In the genomic region with DNA sequence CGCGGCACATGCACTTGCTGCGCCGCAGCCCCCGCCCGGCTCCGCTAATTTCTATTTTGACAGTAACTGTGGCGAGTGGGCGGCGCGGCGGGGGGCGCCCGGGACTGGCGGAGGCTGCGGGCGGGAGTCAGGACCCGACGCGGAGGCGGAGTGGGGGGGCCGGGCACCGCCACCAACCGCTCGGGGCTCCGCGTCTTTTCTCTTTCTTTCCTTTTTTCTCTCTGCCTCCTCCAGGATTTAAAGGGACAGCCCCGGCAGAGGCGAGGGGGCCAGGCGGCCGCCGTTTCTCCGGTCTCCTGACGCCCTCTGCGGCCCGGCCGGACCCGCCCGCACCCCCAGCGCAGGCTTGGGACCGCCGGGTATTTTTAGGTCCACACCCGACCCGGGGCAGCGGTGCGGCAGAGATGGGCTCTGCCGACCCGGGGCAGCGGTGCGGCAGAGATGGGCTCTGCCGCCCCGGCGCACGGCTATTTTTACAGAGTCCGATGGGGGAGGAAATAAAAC, we compare ENCODE assay signal across 8 cellular contexts. TPM values are rescaled to one million over a fixed set of nuclear protein-coding genes. Genes with fewer than 3 reads are reported as not detected.
A peak's percentile ranks its signal among the peaks of the same experiment; 100 is the strongest.
DNase-seq lines count a peak whose midpoint lies in the region; ATAC-seq, FAIRE-seq and TF ChIP-seq lines count a peak whose summit lies in the region.

No MANE protein-coding gene starts in this region.

- no peaks in the 10 kb centered on the region for H3K36me3 Mint-ChIP-seq in T-cell

- peaks cover 2% of the 10 kb centered on the region for H3K9me1 ChIP-seq in endothelial cell of umbilical vein (replicated peaks; ENCODE audit: control insufficient read depth, extremely low read depth, insufficient read depth, low read length)

- H4K20me1 ChIP-seq in endothelial cell of umbilical vein (replicated peaks; ENCODE audit: control insufficient read depth, extremely low read depth, insufficient read depth, low read length): no peaks in the 10 kb centered on the region

- intact Hi-C loops in endothelial cell of umbilical vein (cut with micrococcal nuclease): loop anchor here (1.0 to 10.0 kb wide), 2 partner anchors 37 to 245 kb away; no protein-coding TSS in a partner anchor

- DNase-seq in ELR (ENCODE audit: low read depth): peak; percentile 24
- DNase-seq in T-cell: no peak
- DNase-seq in endothelial cell of umbilical vein (ENCODE audit: low read depth, low spot score): peak; percentile 12
- peak; percentile 18 for DNase-seq in urothelium cell line (ENCODE audit: low spot score)
- DNase-seq in T1000 (lab: John Stamatoyannopoulos, UW): no peak

- H3K27me3 Mint-ChIP-seq in T-cell: peaks cover 64 to 71% of the 10 kb centered on the region in 2 donors

- no peak for TF ChIP-seq POLR2A in endothelial cell of umbilical vein (IDR thresholded peaks at IDR 0.05; ENCODE audit: low read depth, low read length)

- BruUV-seq in endothelial cell of umbilical vein (replicated peaks; lab: Mats Ljungman, UMichigan): no TSS peak

- peak overlapping the region; percentile 57 for H2AFZ ChIP-seq in endothelial cell of umbilical vein (ENCODE audit: low read depth, low read length)

- H3K4me1 ChIP-seq in endothelial cell of umbilical vein (ENCODE audit: control insufficient read depth, extremely low read depth, insufficient read depth, low read length) (peaks cover 4% of the 10 kb centered on the region), muscle layer of duodenum (ENCODE audit: control insufficient read depth in 1 of 2, insufficient read depth in 2 of 2, low read length in 2 of 2) (peaks cover 0 to 14% of the 10 kb centered on the region in 2 donors)

- H3K9ac ChIP-seq in endothelial cell of umbilical vein (replicated peaks; ENCODE audit: extremely low read depth, insufficient read depth, low read length): no peak overlapping the region

- H3K4me2 ChIP-seq in endothelial cell of umbilical vein (ENCODE audit: insufficient read depth, low read length): peak overlapping the region; percentile 58

- no peak overlapping the region for H3K27ac Mint-ChIP-seq in T-cell

- H3K27ac ChIP-seq in endothelial cell of umbilical vein (ENCODE audit: insufficient read depth, low read depth, low read length) (no peak overlapping the region), muscle layer of duodenum (ENCODE audit: low read length) (no peak overlapping the region)

- H3K9me3 ChIP-seq in endothelial cell of umbilical vein (replicated peaks; ENCODE audit: control insufficient read depth, insufficient read depth, low read length): no peaks in the 10 kb centered on the region
- no peaks in the 10 kb centered on the region for H3K9me3 ChIP-seq in muscle layer of duodenum (ENCODE audit: control insufficient read depth in 1 of 2, low read length in 2 of 2)

- POLR2A ChIA-PET in T-cell (lab: Charles Lee): no interaction called here
- POLR2A ChIA-PET in endothelial cell of umbilical vein (lab: Charles Lee): no interaction called here

- H3K9me3 Mint-ChIP-seq in T-cell: peaks cover 0 to 4% (median 0%) of the 10 kb centered on the region in 3 donors

- H3K36me3 ChIP-seq in endothelial cell of umbilical vein (ENCODE audit: control insufficient read depth in 2 of 2, extremely low read depth in 1 of 2, insufficient read depth in 2 of 2, low read length in 2 of 2) (no peaks in the 10 kb centered on the region), muscle layer of duodenum (ENCODE audit: control insufficient read depth in 1 of 2, insufficient read depth in 2 of 2, low read length in 2 of 2) (no peaks in the 10 kb centered on the region)

- peaks cover 9 to 21% (median 13%) of the 10 kb centered on the region in 3 donors for H3K4me1 Mint-ChIP-seq in T-cell

- H3K27me3 ChIP-seq in endothelial cell of umbilical vein (ENCODE audit: control insufficient read depth in 2 of 2, insufficient read depth in 2 of 2, low read length in 2 of 2) (peaks cover 37 to 55% of the 10 kb centered on the region in 2 experiments), muscle layer of duodenum (ENCODE audit: low read depth, low read length) (peaks cover 38% of the 10 kb centered on the region)

- CTCF ChIA-PET in T-cell (lab: Charles Lee) (no interaction called here), endothelial cell of umbilical vein (lab: Charles Lee) (interaction anchor here (1.0 kb wide), 1 partner anchor 35 kb away, joined by 3 read pairs; no protein-coding TSS in a partner anchor)

- ATAC-seq in HG02884 (IDR thresholded peaks at IDR 0.05; ENCODE audit: unreplicated experiment) (peak; percentile 18), T-cell (replicated peaks in 1 of 4) (peak in 3 of 4 experiments; percentile 13 to 32 (median 26)), GM21367 (IDR thresholded peaks at IDR 0.05; ENCODE audit: unreplicated experiment) (no peak)

- no peaks in the 10 kb centered on the region for H3K79me2 ChIP-seq in endothelial cell of umbilical vein (ENCODE audit: control insufficient read depth, insufficient read depth, low read length)

- no peak for TF ChIP-seq CTCF in endothelial cell of umbilical vein (IDR thresholded peaks at IDR 0.05; ENCODE audit: extremely low read depth in 1 of 2, insufficient read depth in 1 of 2, low read depth in 1 of 2, low read length in 2 of 2)

- H3K4me3 Mint-ChIP-seq in T-cell: peak overlapping the region; percentile 37 to 71 (median 63)

- peak overlapping the region; percentile 42 to 52 (median 49) for H3K4me3 ChIP-seq in endothelial cell of umbilical vein (replicated peaks in 1 of 3; ENCODE audit: insufficient read depth in 1 of 3, low read depth in 1 of 3, low read length in 3 of 3)
- peak overlapping the region; percentile 52 to 83 for H3K4me3 ChIP-seq in muscle layer of duodenum (ENCODE audit: low read depth in 1 of 2, low read length in 2 of 2)

- dilution Hi-C loops in endothelial cell of umbilical vein (cut with MboI; ENCODE audit: extremely low pct_ligation_motif_present, low sequenced_read_pairs): no loop called here

- FAIRE-seq in endothelial cell of umbilical vein (lab: Jason Lieb, UNC): no peak
- FAIRE-seq in urothelium cell line (lab: Jason Lieb, UNC): no peak

TF ChIP-seq in endothelial cell of umbilical vein, 7 proteins besides CTCF, POLR2A, EP300 and RAD21:
- no peak for TF ChIP-seq GATA2 (IDR thresholded peaks at IDR 0.05; ENCODE audit: insufficient read depth, insufficient read length, low read depth, low read length)
- no peak for TF ChIP-seq JUN (IDR thresholded peaks at IDR 0.05; ENCODE audit: borderline replicate concordance, insufficient read depth, insufficient read length, low read depth)
- no peak for TF ChIP-seq MAX (IDR thresholded peaks at IDR 0.05; ENCODE audit: insufficient read depth, insufficient read length)
- TF ChIP-seq FOS (IDR thresholded peaks at IDR 0.05; ENCODE audit: borderline replicate concordance, insufficient read depth, low read length): no peak
- TF ChIP-seq EZH2 (IDR thresholded peaks at IDR 0.05; ENCODE audit: borderline replicate concordance, low read depth, low read length, severe bottlenecking): no peak
- TF ChIP-seq MYC (IDR thresholded peaks at IDR 0.05; ENCODE audit: low read depth, low read length): no peak
- no peak for TF ChIP-seq POLR2AphosphoS5 (IDR thresholded peaks at IDR 0.05; ENCODE audit: insufficient read depth, low read depth, low read length)

RNA-seq across cellular contexts. Expression of gene ZBTB7C, which starts 0.5 kb away (rescaled TPM):
- total RNA-seq in T-cell (under 1 TPM in 1 of 5 donors, not detected in 4; 0.06 TPM), endothelial cell of umbilical vein (not detected in 2 replicates)
- polyA plus RNA-seq in endothelial cell of umbilical vein: not detected in 2 replicates
- polyA plus RNA-seq in endothelial cell of umbilical vein (2011; cell fraction: cytosol; rRNA removed): not detected in 2 replicates
- not detected in 2 replicates for polyA plus RNA-seq in endothelial cell of umbilical vein (2011; cell fraction: nucleus; rRNA removed)
- polyA plus RNA-seq in endothelial cell of umbilical vein (2012): not detected in 2 replicates
- not detected in 2 replicates for polyA minus RNA-seq in endothelial cell of umbilical vein
- 2.3 TPM for polyA minus RNA-seq in endothelial cell of umbilical vein (2011; cell fraction: cytosol; rRNA and poly(A)+ RNA removed)
- polyA minus RNA-seq in endothelial cell of umbilical vein (2011; cell fraction: nucleus; rRNA and poly(A)+ RNA removed): not detected in 2 replicates

Comparison
In these comparisons a context has a peak if more than half of its experiments do, and no peak if none do; other contexts are left out.
1. DNase-seq: peak in ELR (single experiment), endothelial cell of umbilical vein (single experiment) and urothelium cell line (single experiment); none in T-cell (0 of 34) and T1000 (single experiment).